In the genomic region with DNA sequence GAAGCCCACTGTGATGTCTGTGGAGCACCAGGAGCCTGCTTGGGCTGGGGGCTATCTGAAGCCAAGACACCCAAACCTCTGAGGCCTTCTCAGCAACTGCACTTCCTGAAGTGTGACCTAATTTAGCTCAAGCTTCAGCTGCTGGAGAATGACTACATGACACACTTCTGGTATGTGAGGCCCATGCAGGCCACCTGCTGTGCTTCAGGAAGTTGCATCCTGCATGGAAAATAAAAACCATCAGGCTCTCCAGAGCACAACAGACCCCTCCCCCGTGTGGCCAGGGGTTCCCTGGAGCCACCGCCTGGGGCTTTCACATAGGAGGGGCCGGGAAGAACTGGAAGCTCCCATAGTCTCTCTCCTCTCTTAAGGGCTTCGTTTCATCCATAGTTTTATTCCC, we compare ENCODE assay signal across 22 cellular contexts.
DNase-seq lines count a peak whose midpoint lies in the region; TF ChIP-seq lines count a peak whose summit lies in the region.
"Had no signal": no experiment of that assay in that cellular context is flagged by ENCODE, and none has a peak within 500 bp of the region (broad histone marks: within the 10 kb centered on the region; RNA-seq: fewer than 3 reads in every experiment).

No MANE protein-coding gene starts in this region.

- H3K27ac ChIP-seq in SK-N-MC (peak overlapping the region; percentile 73; the same call in 1 of the 2 replicates), mesenchymal stem cell (ENCODE audit: low read length, poor library complexity, severe bottlenecking) (peak overlapping the region; percentile 87)
- H3K27ac ChIP-seq: C4-2B, testis had no signal

- 15% methylated on average over 4 of the region's 4 CpGs for WGBS in mesenchymal stem cell

- H3K23ac ChIP-seq in mesenchymal stem cell (ENCODE audit: low read length in 2 of 2): no peak overlapping the region

- H2BK12ac ChIP-seq in mesenchymal stem cell (ENCODE audit: low read length in 2 of 2): no peak overlapping the region

- H3K27ac Mint-ChIP-seq in endothelial cell (ENCODE audit: unreplicated experiment): no peak overlapping the region
- H3K27ac Mint-ChIP-seq in nephron progenitor cell: no peak overlapping the region
- H3K27ac Mint-ChIP-seq: natural killer cell treated with Interleukin-12 subunit alpha and Interleukin-12 subunit beta and Interleukin-15 and Interleukin-18, amount 100 ng/mL, for 72 hours; T-helper 1 cell treated with Interleukin-12 subunit alpha and Interleukin-12 subunit beta and Interleukin-4 antibody, amounts not matched to agents 30 μg/mL and 1 μg/mL, for 36 hours had no signal

- H3K79me1 ChIP-seq in mesenchymal stem cell (replicated peaks; ENCODE audit: low read length, poor library complexity, severe bottlenecking): no peaks in the 10 kb centered on the region

- no peak overlapping the region for H2BK15ac ChIP-seq in mesenchymal stem cell (ENCODE audit: low read depth, poor library complexity, severe bottlenecking)

- H3K27me3 Mint-ChIP-seq in endothelial cell (ENCODE audit: unreplicated experiment) (peaks cover 6% of the 10 kb centered on the region), nephron progenitor cell (ENCODE audit: low read depth, poor library complexity) (no peaks in the 10 kb centered on the region)

- H2BK5ac ChIP-seq in mesenchymal stem cell (ENCODE audit: low read depth, low read length, poor library complexity, severe bottlenecking): peak overlapping the region; percentile 75

- no peak overlapping the region for H3K4me3 Mint-ChIP-seq in endothelial cell (ENCODE audit: unreplicated experiment)
- H3K4me3 Mint-ChIP-seq in nephron progenitor cell: no peak overlapping the region
- H3K4me3 Mint-ChIP-seq: natural killer cell treated with Interleukin-12 subunit alpha and Interleukin-12 subunit beta and Interleukin-15 and Interleukin-18, amount 100 ng/mL, for 72 hours; T-helper 1 cell treated with Interleukin-12 subunit alpha and Interleukin-12 subunit beta and Interleukin-4 antibody, amounts not matched to agents 30 μg/mL and 1 μg/mL, for 36 hours had no signal

- H3K9ac ChIP-seq in SK-N-MC (ENCODE audit: insufficient read length): no peak overlapping the region
- no peak overlapping the region for H3K9ac ChIP-seq in mesenchymal stem cell (ENCODE audit: low read length)

- no peak overlapping the region for H3K18ac ChIP-seq in mesenchymal stem cell (ENCODE audit: low read depth in 1 of 2, low read length in 2 of 2)

- H3K36me3 Mint-ChIP-seq in endothelial cell (ENCODE audit: low read depth, unreplicated experiment) (peaks cover 10% of the 10 kb centered on the region), nephron progenitor cell (ENCODE audit: low read depth) (peaks cover 7% of the 10 kb centered on the region)
- H3K36me3 Mint-ChIP-seq: natural killer cell treated with Interleukin-12 subunit alpha and Interleukin-12 subunit beta and Interleukin-15 and Interleukin-18, amount 100 ng/mL, for 72 hours had no signal

- no peaks in the 10 kb centered on the region for H3K4me1 Mint-ChIP-seq in endothelial cell (ENCODE audit: unreplicated experiment)
- H3K4me1 Mint-ChIP-seq in nephron progenitor cell: peaks cover 13% of the 10 kb centered on the region

- H2AK5ac ChIP-seq in mesenchymal stem cell (ENCODE audit: low read length, severe bottlenecking): peak overlapping the region; percentile 2

- peaks cover 52% of the 10 kb centered on the region for H3K9me3 Mint-ChIP-seq in endothelial cell (ENCODE audit: unreplicated experiment)
- H3K9me3 Mint-ChIP-seq in nephron progenitor cell: no peaks in the 10 kb centered on the region
- H3K9me3 Mint-ChIP-seq: natural killer cell treated with Interleukin-12 subunit alpha and Interleukin-12 subunit beta and Interleukin-15 and Interleukin-18, amount 100 ng/mL, for 72 hours; T-helper 1 cell treated with Interleukin-12 subunit alpha and Interleukin-12 subunit beta and Interleukin-4 antibody, amounts not matched to agents 30 μg/mL and 1 μg/mL, for 36 hours had no signal

- H4K91ac ChIP-seq in mesenchymal stem cell (ENCODE audit: low read length): no peak overlapping the region

- H2BK120ac ChIP-seq in mesenchymal stem cell (ENCODE audit: low read depth, low read length): no peak overlapping the region

- H3K9me3 ChIP-seq in SK-N-MC (ENCODE audit: low read depth, low read length): no peaks in the 10 kb centered on the region
- peaks cover 3% of the 10 kb centered on the region for H3K9me3 ChIP-seq in mesenchymal stem cell (ENCODE audit: control insufficient read depth, low read length)
- H3K9me3 ChIP-seq: testis had no signal

- no peak overlapping the region for H2AFZ ChIP-seq in mesenchymal stem cell (ENCODE audit: low read depth, low read length)

- no peak overlapping the region for H3K14ac ChIP-seq in mesenchymal stem cell (ENCODE audit: low read length in 2 of 2)

- peak overlapping the region; percentile 63 for H3K4me3 ChIP-seq in SK-N-MC
- H3K4me3 ChIP-seq in mesenchymal stem cell (ENCODE audit: insufficient read depth in 1 of 2, low read depth in 1 of 2, low read length in 2 of 2): no peak overlapping the region
- H3K4me3 ChIP-seq: K562, testis had no signal

- no peak overlapping the region for H3K4me2 ChIP-seq in mesenchymal stem cell (ENCODE audit: low read length, poor library complexity, severe bottlenecking)

- peak; percentile 1 for DNase-seq in COLO668 (lab: John Stamatoyannopoulos, UW; ENCODE audit: unreplicated experiment)
- DNase-seq in NCI-H146 (lab: John Stamatoyannopoulos, UW): peak; percentile 49
- DNase-seq in SK-N-MC (ENCODE audit: low read depth, low spot score): peak; percentile 92
- DNase-seq in mesenchymal stem cell: no peak
- no peak for DNase-seq in AG08395 (ENCODE audit: low spot score)
- DNase-seq in endothelial cell (ENCODE audit: low spot score): no peak
- no peak for DNase-seq in germinal center (ENCODE audit: low spot score)
- no peak for DNase-seq in nephron progenitor cell
- DNase-seq: ACHN; effector CD8-positive, alpha-beta T cell; foreskin fibroblast; MM.1S; NCI-H1436 treated with DMSO at 0.1 percent for 48 hours; NCI-H2171; PC-3; stimulated activated CD4-positive, alpha-beta T cell treated with anti-CD3 and anti-CD28 coated beads, Interleukin-4, amount 100 ng/mL, for 24 hours; stimulated activated naive CD4-positive, alpha-beta T cell; testis had no signal

- peaks cover 31% of the 10 kb centered on the region for H3K4me1 ChIP-seq in mesenchymal stem cell (ENCODE audit: control insufficient read depth, insufficient read depth, low read depth, low read length)
- H3K4me1 ChIP-seq: testis had no signal

- H3K36me3 ChIP-seq in SK-N-MC (ENCODE audit: insufficient read depth, low read length) (no peaks in the 10 kb centered on the region), mesenchymal stem cell (ENCODE audit: control insufficient read depth in 1 of 2, insufficient read depth in 2 of 2, low read depth in 1 of 2, low read length in 2 of 2) (no peaks in the 10 kb centered on the region)

- no peak for TF ChIP-seq CTCF in endothelial cell (IDR thresholded peaks at IDR 0.05; ENCODE audit: unreplicated experiment)
- TF ChIP-seq CTCF in nephron progenitor cell (IDR thresholded peaks at IDR 0.05): no peak

- no peaks in the 10 kb centered on the region for H3K27me3 ChIP-seq in mesenchymal stem cell (ENCODE audit: control insufficient read depth in 1 of 2, insufficient read depth in 1 of 2, low read length in 2 of 2)
- H3K27me3 ChIP-seq: testis had no signal

- no peak overlapping the region for H4K8ac ChIP-seq in mesenchymal stem cell (ENCODE audit: low read length)

- no peak overlapping the region for H3K4ac ChIP-seq in mesenchymal stem cell (ENCODE audit: low read depth in 1 of 2, low read length in 2 of 2)

Comparison
In these comparisons a context has a peak if more than half of its experiments do, and no peak if none do; other contexts are left out.
1. DNase-seq: peak in COLO668 (single experiment), NCI-H146 (single experiment) and SK-N-MC (single experiment); none in mesenchymal stem cell (single experiment), AG08395 (single experiment), endothelial cell (single experiment), germinal center (single experiment) and nephron progenitor cell (single experiment).